9 cellular contexts compared by ENCODE assay signal in the genomic region with DNA sequence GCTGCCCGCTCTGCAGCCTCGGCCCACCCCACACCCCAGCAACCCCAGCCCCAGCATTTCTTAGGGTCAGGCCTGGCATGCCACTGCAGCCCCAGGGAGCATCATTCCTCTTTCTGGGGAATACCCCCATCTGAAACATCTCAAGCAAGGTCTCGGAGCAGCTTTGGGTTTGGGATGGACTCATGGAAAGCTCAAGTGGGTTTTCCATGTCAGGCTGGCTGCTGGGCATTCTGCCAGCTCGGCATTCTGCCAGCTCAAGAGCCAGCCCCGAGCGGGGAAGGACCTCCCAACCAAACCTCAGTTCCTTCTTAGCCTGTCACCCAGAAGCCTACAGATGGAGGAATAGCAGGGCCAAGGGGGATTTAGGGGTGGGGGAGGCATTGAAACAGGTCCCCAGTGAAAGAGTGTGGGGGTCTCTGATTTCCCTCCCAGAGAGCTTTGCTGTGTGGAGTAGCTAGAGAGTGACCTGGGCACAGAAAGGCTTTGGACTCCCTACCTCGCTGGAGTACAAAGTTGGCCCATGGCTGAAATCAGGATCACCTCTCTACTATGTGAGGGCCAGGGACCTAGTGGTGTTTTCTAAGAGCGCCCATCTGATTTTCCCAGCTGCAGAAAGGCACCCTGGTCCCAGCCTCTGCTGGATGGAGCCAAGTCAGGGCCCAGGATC. TPM values are rescaled to one million over a fixed set of nuclear protein-coding genes. Genes with fewer than 3 reads are reported as not detected.
A peak's percentile ranks its signal among the peaks of the same experiment; 100 is the strongest.
DNase-seq lines count a peak whose midpoint lies in the region; ATAC-seq and TF ChIP-seq lines count a peak whose summit lies in the region.
"Had no signal": no experiment of that assay in that cellular context is flagged by ENCODE, and none has a peak within 500 bp of the region (broad histone marks: within the 10 kb centered on the region; RNA-seq: fewer than 3 reads in every experiment).

No MANE protein-coding gene starts in this region.

- no peaks in the 10 kb centered on the region for H3K9me3 ChIP-seq in SJCRH30 (replicated peaks)
- H3K9me3 ChIP-seq in cardiac muscle cell (ENCODE audit: low read depth) = no peaks in the 10 kb centered on the region

- H3K4me1 ChIP-seq in SJCRH30 = peaks cover 19% of the 10 kb centered on the region
- peaks cover 19% of the 10 kb centered on the region for H3K4me1 ChIP-seq in cardiac muscle cell (ENCODE audit: low read depth)

- H3K27me3 Mint-ChIP-seq in activated CD8-positive, alpha-beta T cell treated with anti-CD3 and anti-CD28 coated beads, Interleukin-2, amount 10 ng/mL, durations not matched to agents 7 days and 5 days (ENCODE audit: low read depth) = peaks cover 3% of the 10 kb centered on the region
- peaks cover 7% of the 10 kb centered on the region for H3K27me3 Mint-ChIP-seq in glutamatergic neuron (ENCODE audit: unreplicated experiment)
- H3K27me3 Mint-ChIP-seq: IgD-negative memory B cell had no signal

- H3K36me3 ChIP-seq in SJCRH30 (no peaks in the 10 kb centered on the region), cardiac muscle cell (no peaks in the 10 kb centered on the region)

- H3K27ac ChIP-seq in SJCRH30 (peak overlapping the region; percentile 11; the same call in 1 of the 2 replicates), cardiac muscle cell (peak overlapping the region; percentile 68)

- TF ChIP-seq CTCF in cardiac muscle cell (IDR thresholded peaks at IDR 0.05; ENCODE audit: low read depth, low read length) = no peak
- no peak for TF ChIP-seq CTCF in glutamatergic neuron (IDR thresholded peaks at IDR 0.05; ENCODE audit: partially characterized antibody, unreplicated experiment)

- DNase-seq in HT-29 (ENCODE audit: low spot score) (peak; percentile 67), SJCRH30 (peak; percentile 42 to 83), cardiac muscle cell (ENCODE audit: low read depth in 1 of 2, low spot score in 1 of 2) (peak; percentile 37 to 84), retina (peak; percentile 19), cerebellar nuclear complex (lab: John Stamatoyannopoulos, UW) (no peak), glutamatergic neuron (no peak)
- DNase-seq in activated CD8-positive, alpha-beta T cell treated with anti-CD3 and anti-CD28 coated beads, Interleukin-2, amount 10 ng/mL, durations not matched to agents 7 days and 5 days = no peak
- DNase-seq in stimulated activated CD4-positive, alpha-beta T cell treated with anti-CD3 and anti-CD28 coated beads, Interleukin-1b, Interleukin-23, amount 100 ng/mL, for 48 hours = no peak

- CTCF ChIA-PET in activated CD8-positive, alpha-beta T cell treated with anti-CD3 and anti-CD28 coated beads, Interleukin-2, amount 10 ng/mL, durations not matched to agents 7 days and 5 days (lab: Charles Lee) = interaction anchor here (1.5 kb wide), 1 partner anchor 26 kb away, joined by 3 read pairs; no protein-coding TSS in a partner anchor

- no peak overlapping the region for H3K27ac Mint-ChIP-seq in activated CD8-positive, alpha-beta T cell treated with anti-CD3 and anti-CD28 coated beads, Interleukin-2, amount 10 ng/mL, durations not matched to agents 7 days and 5 days
- no peak overlapping the region for H3K27ac Mint-ChIP-seq in glutamatergic neuron (ENCODE audit: unreplicated experiment)
- H3K27ac Mint-ChIP-seq: IgD-negative memory B cell had no signal

- H3K4me3 ChIP-seq in SJCRH30 (peak overlapping the region; percentile 55), cardiac muscle cell (peak overlapping the region; percentile 38)

- H3K4me3 Mint-ChIP-seq in activated CD8-positive, alpha-beta T cell treated with anti-CD3 and anti-CD28 coated beads, Interleukin-2, amount 10 ng/mL, durations not matched to agents 7 days and 5 days = no peak overlapping the region
- H3K4me3 Mint-ChIP-seq in glutamatergic neuron (ENCODE audit: unreplicated experiment) = no peak overlapping the region
- H3K4me3 Mint-ChIP-seq: IgD-negative memory B cell had no signal

- H3K27me3 ChIP-seq in SJCRH30 = no peaks in the 10 kb centered on the region
- no peaks in the 10 kb centered on the region for H3K27me3 ChIP-seq in cardiac muscle cell

- peaks cover 4% of the 10 kb centered on the region for H3K4me1 Mint-ChIP-seq in activated CD8-positive, alpha-beta T cell treated with anti-CD3 and anti-CD28 coated beads, Interleukin-2, amount 10 ng/mL, durations not matched to agents 7 days and 5 days (ENCODE audit: low read depth)
- H3K4me1 Mint-ChIP-seq in glutamatergic neuron (ENCODE audit: low read depth, unreplicated experiment) = peaks cover 5% of the 10 kb centered on the region

- ATAC-seq in activated CD8-positive, alpha-beta T cell treated with anti-CD3 and anti-CD28 coated beads, Interleukin-2, amount 10 ng/mL, durations not matched to agents 7 days and 5 days = no peak

- H3K36me3 Mint-ChIP-seq in activated CD8-positive, alpha-beta T cell treated with anti-CD3 and anti-CD28 coated beads, Interleukin-2, amount 10 ng/mL, durations not matched to agents 7 days and 5 days (ENCODE audit: low read depth) = no peaks in the 10 kb centered on the region
- no peaks in the 10 kb centered on the region for H3K36me3 Mint-ChIP-seq in glutamatergic neuron (ENCODE audit: unreplicated experiment)
- H3K36me3 Mint-ChIP-seq: IgD-negative memory B cell had no signal

- POLR2A ChIA-PET in activated CD8-positive, alpha-beta T cell treated with anti-CD3 and anti-CD28 coated beads, Interleukin-2, amount 10 ng/mL, durations not matched to agents 7 days and 5 days (lab: Charles Lee) = interaction anchor here (1.1 kb wide), 1 partner anchor 45 kb away, joined by 3 read pairs; a partner anchor contains a TSS

- H3K9me3 Mint-ChIP-seq in activated CD8-positive, alpha-beta T cell treated with anti-CD3 and anti-CD28 coated beads, Interleukin-2, amount 10 ng/mL, durations not matched to agents 7 days and 5 days (ENCODE audit: insufficient read depth) = no peaks in the 10 kb centered on the region
- H3K9me3 Mint-ChIP-seq in glutamatergic neuron (ENCODE audit: unreplicated experiment) = no peaks in the 10 kb centered on the region
- H3K9me3 Mint-ChIP-seq: IgD-negative memory B cell had no signal

RNA-seq across cellular contexts. Expression of a gene that starts 0.6 kb away (rescaled TPM):
- 39.2 and 46.7 TPM in 2 replicates for total RNA-seq in HT-29 (2014; rRNA removed; shearing (Covaris generic))
- total RNA-seq in SJCRH30 (2014; rRNA removed; shearing (Covaris generic)) = 10.4 and 11.8 TPM in 2 replicates
- 47.1 and 73.5 TPM in 2 replicates for total RNA-seq in cardiac muscle cell
- polyA plus RNA-seq in cardiac muscle cell = 43.6 and 69.0 TPM in 2 replicates
- total RNA-seq in activated CD8-positive, alpha-beta T cell treated with anti-CD3 and anti-CD28 coated beads, Interleukin-2, amount 10 ng/mL, durations not matched to agents 7 days and 5 days = not detected
- total RNA-seq in glutamatergic neuron (ENCODE audit: unreplicated experiment) = 2.9 TPM
- polyA plus RNA-seq: IgD-negative memory B cell had no signal

RNA-seq across cellular contexts. Expression of a gene that starts 24.8 kb away (rescaled TPM):
- total RNA-seq in HT-29 (2014; rRNA removed; shearing (Covaris generic)) = 50.4 and 54.9 TPM in 2 replicates
- total RNA-seq in SJCRH30 (2014; rRNA removed; shearing (Covaris generic)) = 29.1 and 33.2 TPM in 2 replicates
- total RNA-seq in cardiac muscle cell (67.8 and 87.2 TPM in 2 replicates), glutamatergic neuron (ENCODE audit: unreplicated experiment) (64.4 TPM)
- polyA plus RNA-seq in cardiac muscle cell = 51.3 and 52.4 TPM in 2 replicates
- total RNA-seq in activated CD8-positive, alpha-beta T cell treated with anti-CD3 and anti-CD28 coated beads, Interleukin-2, amount 10 ng/mL, durations not matched to agents 7 days and 5 days = 10 to 100 TPM; 59.3 to 63.9 TPM

RNA-seq across cellular contexts. Expression of a gene that starts 27.5 kb away (rescaled TPM):
- total RNA-seq in HT-29 (2014; rRNA removed; shearing (Covaris generic)) = 393 and 398 TPM in 2 replicates
- 355 and 363 TPM in 2 replicates for total RNA-seq in SJCRH30 (2014; rRNA removed; shearing (Covaris generic))
- 220 and 354 TPM in 2 replicates for total RNA-seq in cardiac muscle cell
- 71.1 and 104 TPM in 2 replicates for polyA plus RNA-seq in cardiac muscle cell
- 100 to 1,000 TPM; 292 to 303 TPM for total RNA-seq in activated CD8-positive, alpha-beta T cell treated with anti-CD3 and anti-CD28 coated beads, Interleukin-2, amount 10 ng/mL, durations not matched to agents 7 days and 5 days
- 234 TPM for total RNA-seq in glutamatergic neuron (ENCODE audit: unreplicated experiment)

RNA-seq across cellular contexts. Expression of a gene that starts 44.7 kb away (rescaled TPM):
- 35.9 and 42.7 TPM in 2 replicates for total RNA-seq in HT-29 (2014; rRNA removed; shearing (Covaris generic))
- 29.4 and 32.3 TPM in 2 replicates for total RNA-seq in SJCRH30 (2014; rRNA removed; shearing (Covaris generic))
- total RNA-seq in cardiac muscle cell = 35.7 and 53.5 TPM in 2 replicates
- 46.0 and 62.6 TPM in 2 replicates for polyA plus RNA-seq in cardiac muscle cell
- total RNA-seq in activated CD8-positive, alpha-beta T cell treated with anti-CD3 and anti-CD28 coated beads, Interleukin-2, amount 10 ng/mL, durations not matched to agents 7 days and 5 days = 10 to 100 TPM; 56.0 to 70.2 TPM
- total RNA-seq in glutamatergic neuron (ENCODE audit: unreplicated experiment) = 68.7 TPM

Comparison
In these comparisons a context has a peak if more than half of its experiments do, and no peak if none do; other contexts are left out.
1. DNase-seq: peak in HT-29 (single experiment), SJCRH30 (2 of 2), cardiac muscle cell (2 of 2) and retina (single experiment); none in activated CD8-positive, alpha-beta T cell treated with anti-CD3 and anti-CD28 coated beads, Interleukin-2, amount 10 ng/mL, durations not matched to agents 7 days and 5 days (single experiment), cerebellar nuclear complex (0 of 2), glutamatergic neuron (single experiment) and stimulated activated CD4-positive, alpha-beta T cell treated with anti-CD3 and anti-CD28 coated beads, Interleukin-1b, Interleukin-23, amount 100 ng/mL, for 48 hours (single experiment).